In the genomic region with DNA sequence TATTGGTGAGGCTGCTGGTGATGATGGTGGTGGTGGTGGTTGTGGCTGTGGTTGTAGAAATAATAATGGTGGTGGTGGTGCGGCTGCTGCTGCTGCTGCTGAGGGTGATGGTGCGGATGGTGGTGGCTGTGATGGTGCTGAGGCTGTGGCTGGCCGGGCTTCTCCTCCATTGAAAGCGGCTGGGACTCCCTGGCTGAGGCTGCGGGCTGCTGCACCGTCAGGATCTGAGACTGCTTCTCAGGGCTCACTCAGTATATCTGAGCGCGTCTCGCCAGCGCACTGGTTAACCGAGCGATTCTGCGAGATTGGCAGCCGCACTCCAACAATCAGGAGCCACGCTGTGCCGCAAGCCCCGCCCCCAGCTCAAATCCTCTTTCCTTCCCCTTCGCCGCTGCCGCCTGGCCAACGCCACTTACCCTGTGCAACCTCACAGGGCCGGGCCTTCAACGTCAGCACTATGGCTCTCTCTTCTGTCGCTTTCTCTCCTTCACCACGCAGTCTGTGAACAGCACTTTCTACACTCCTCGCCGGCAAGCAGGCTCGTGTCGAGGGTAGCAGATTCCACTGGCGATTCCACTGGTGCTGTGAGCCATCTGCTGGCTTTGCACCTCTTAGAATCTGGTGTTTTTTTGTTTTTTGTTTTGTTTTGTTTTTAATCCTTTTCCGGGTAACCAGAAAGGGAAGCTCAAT, we compare ENCODE assay signal across 8 cellular contexts. TPM values are rescaled to one million over a fixed set of nuclear protein-coding genes. Genes with fewer than 3 reads are reported as not detected.
DNase-seq lines count a peak whose midpoint lies in the region; ATAC-seq and TF ChIP-seq lines count a peak whose summit lies in the region.

A gene with protein sequence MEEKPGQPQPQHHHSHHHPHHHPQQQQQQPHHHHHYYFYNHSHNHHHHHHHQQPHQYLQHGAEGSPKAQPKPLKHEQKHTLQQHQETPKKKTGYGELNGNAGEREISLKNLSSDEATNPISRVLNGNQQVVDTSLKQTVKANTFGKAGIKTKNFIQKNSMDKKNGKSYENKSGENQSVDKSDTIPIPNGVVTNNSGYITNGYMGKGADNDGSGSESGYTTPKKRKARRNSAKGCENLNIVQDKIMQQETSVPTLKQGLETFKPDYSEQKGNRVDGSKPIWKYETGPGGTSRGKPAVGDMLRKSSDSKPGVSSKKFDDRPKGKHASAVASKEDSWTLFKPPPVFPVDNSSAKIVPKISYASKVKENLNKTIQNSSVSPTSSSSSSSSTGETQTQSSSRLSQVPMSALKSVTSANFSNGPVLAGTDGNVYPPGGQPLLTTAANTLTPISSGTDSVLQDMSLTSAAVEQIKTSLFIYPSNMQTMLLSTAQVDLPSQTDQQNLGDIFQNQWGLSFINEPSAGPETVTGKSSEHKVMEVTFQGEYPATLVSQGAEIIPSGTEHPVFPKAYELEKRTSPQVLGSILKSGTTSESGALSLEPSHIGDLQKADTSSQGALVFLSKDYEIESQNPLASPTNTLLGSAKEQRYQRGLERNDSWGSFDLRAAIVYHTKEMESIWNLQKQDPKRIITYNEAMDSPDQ (minus strand): TSS at position 259 of the 690 bp plus-strand sequence. CDS start 89 bp downstream, at position 170.

- in situ Hi-C loops in Panc1 (cut with HindIII; ENCODE audit: low pct_unique_long_range_greater_than_20kb, low sequenced_read_pairs) = no loop called here

- POLR2A ChIA-PET in Panc1 (lab: Charles Lee) = interaction anchor here (0.6 to 1.4 kb wide), 7 partner anchors 9 to 569 kb away, joined by 3 to 7 read pairs (median 3); no protein-coding TSS in a partner anchor

- no peaks in the 10 kb centered on the region for H3K27me3 Mint-ChIP-seq in activated T-cell treated with anti-CD3 and anti-CD28 coated beads, Interleukin-2, amount 50 U/mL, for 4 hours (ENCODE audit: low read depth)

- TF ChIP-seq CTCF in Panc1 (IDR thresholded peaks at IDR 0.05) = no peak

- intact Hi-C loops in Panc1 (cut with micrococcal nuclease; ENCODE audit: unreplicated experiment) = loop anchor here (5.0 kb wide), 1 partner anchor 98 kb away; the partner anchor contains the start of gene TAOK1

- H3K4me1 ChIP-seq in Panc1 (ENCODE audit: control insufficient read depth, insufficient read depth, low read length) (peaks cover 24% of the 10 kb centered on the region; the same call in 1 of the 2 replicates), mucosa of rectum (ENCODE audit: control insufficient read depth in 2 of 2, insufficient read depth in 2 of 2, low read length in 2 of 2) (peaks cover 11 to 16% of the 10 kb centered on the region in 2 donors)

- H3K36me3 ChIP-seq in Panc1 (ENCODE audit: control insufficient read depth, insufficient read depth, low read length) = peaks cover 11% of the 10 kb centered on the region
- peaks cover 0 to under 1% of the 10 kb centered on the region in 2 donors for H3K36me3 ChIP-seq in mucosa of rectum (ENCODE audit: control insufficient read depth in 2 of 2, insufficient read depth in 2 of 2, low read length in 2 of 2)

- H3K27me3 ChIP-seq in Panc1 (ENCODE audit: control insufficient read depth, insufficient read depth, low read length) = no peaks in the 10 kb centered on the region
- no peaks in the 10 kb centered on the region for H3K27me3 ChIP-seq in mucosa of rectum (ENCODE audit: control insufficient read depth in 2 of 2, insufficient read depth in 2 of 2, low read length in 2 of 2)

- CTCF ChIA-PET in Panc1 (lab: Charles Lee) = no interaction called here

- peaks cover 30% of the 10 kb centered on the region for H3K4me1 Mint-ChIP-seq in activated T-cell treated with anti-CD3 and anti-CD28 coated beads, Interleukin-2, amount 50 U/mL, for 4 hours (ENCODE audit: low read depth)

- H3K4me3 ChIP-seq in Panc1 (ENCODE audit: low read depth in 2 of 2, low read length in 2 of 2) = peak within 1 kb of the TSS; percentile 85 to 96
- H3K4me3 ChIP-seq in mucosa of rectum (ENCODE audit: low read length in 2 of 2) = peak within 1 kb of the TSS; percentile 95 to 99

- H3K9me3 Mint-ChIP-seq in activated T-cell treated with anti-CD3 and anti-CD28 coated beads, Interleukin-2, amount 50 U/mL, for 4 hours = no peaks in the 10 kb centered on the region

- DNase-seq in DMS53 (lab: John Stamatoyannopoulos, UW) (peak; percentile 98), KG1 (lab: John Stamatoyannopoulos, UW) (peak; percentile 97), Panc1 (ENCODE audit: low read depth, low spot score) (peak; percentile 89), erythroblast (lab: John Stamatoyannopoulos, UW) (peak; percentile 98 to 99)
- peak; percentile 97 for DNase-seq in activated T-cell treated with anti-CD3 and anti-CD28 coated beads, Interleukin-2, amount 50 U/mL, for 4 hours
- DNase-seq in stimulated activated CD8-positive, alpha-beta memory T cell treated with anti-CD3 and anti-CD28 coated beads, Interleukin-4, amount 100 ng/mL, for 48 hours = peak; percentile 99

- H3K4me3 Mint-ChIP-seq in activated T-cell treated with anti-CD3 and anti-CD28 coated beads, Interleukin-2, amount 50 U/mL, for 4 hours = peak within 1 kb of the TSS; percentile 100

- peaks cover 17% of the 10 kb centered on the region for H3K36me3 Mint-ChIP-seq in activated T-cell treated with anti-CD3 and anti-CD28 coated beads, Interleukin-2, amount 50 U/mL, for 4 hours (ENCODE audit: insufficient read depth)

- no TSS peak for BruUV-seq in Panc1 (replicated peaks; lab: Mats Ljungman, UMichigan)

- peak; percentile 82 for ATAC-seq in GM21723 (IDR thresholded peaks at IDR 0.05; ENCODE audit: unreplicated experiment)
- peak; percentile 96 for ATAC-seq in Panc1
- peak; percentile 91 to 93 for ATAC-seq in activated T-cell treated with anti-CD3 and anti-CD28 coated beads, Interleukin-2, amount 50 U/mL, for 4 hours

- H3K9ac ChIP-seq in mucosa of rectum (ENCODE audit: low read depth in 1 of 2, low read length in 2 of 2) = peak within 1 kb of the TSS; percentile 85 to 98

- TF ChIP-seq POLR2A in erythroblast (IDR thresholded peaks at IDR 0.05; ENCODE audit: low read length) = peak; percentile 100

- peak within 1 kb of the TSS; percentile 97 for H3K27ac ChIP-seq in Panc1 (ENCODE audit: low read length)
- peak within 1 kb of the TSS; percentile 92 to 99 for H3K27ac ChIP-seq in mucosa of rectum (ENCODE audit: low read depth in 2 of 2, low read length in 2 of 2)

- H3K9me3 ChIP-seq in Panc1 (ENCODE audit: control insufficient read depth, insufficient read depth, low read depth, low read length) (no peaks in the 10 kb centered on the region), mucosa of rectum (ENCODE audit: control insufficient read depth in 2 of 2, low read length in 2 of 2) (no peaks in the 10 kb centered on the region)

RNA-seq across cellular contexts. Expression of the gene that starts here (rescaled TPM):
- total RNA-seq in Panc1 (2021; ENCODE audit: unreplicated experiment) = 106 TPM
- 71.0 TPM for polyA plus RNA-seq in Panc1 (2012; ENCODE audit: insufficient read length)
- 10 to 100 TPM; 59.6 to 63.4 (median 60.9) TPM for total RNA-seq in activated T-cell treated with anti-CD3 and anti-CD28 coated beads, Interleukin-2, amount 50 U/mL, for 4 hours

Comparison
In these comparisons a context has a peak if more than half of its experiments do, and no peak if none do; other contexts are left out.
1. Peak in every context shown above with its lines: DNase-seq, ATAC-seq, H3K4me3 ChIP-seq and H3K27ac ChIP-seq.